In genomic region chr16:80577485-80578280, GRCh38 we compare ENCODE assay signal across 21 cellular contexts. TPM values are rescaled to one million over a fixed set of nuclear protein-coding genes. Genes with fewer than 3 reads are reported as not detected.
DNase-seq lines count a peak whose midpoint lies in the region; ATAC-seq and TF ChIP-seq lines count a peak whose summit lies in the region.
"Had no signal": no experiment of that assay in that cellular context is flagged by ENCODE, and none has a peak within 500 bp of the region (broad histone marks: within the 10 kb centered on the region; RNA-seq: fewer than 3 reads in every experiment).

No MANE protein-coding gene starts in this region.

- H3K4me3 Mint-ChIP-seq in osteocyte (ENCODE audit: unreplicated experiment) = no peak overlapping the region
- H3K4me3 Mint-ChIP-seq: CD4-positive, alpha-beta memory T cell had no signal

- peak overlapping the region; percentile 44 for H2AFZ ChIP-seq in mesenchymal stem cell (ENCODE audit: low read depth, low read length)

- ATAC-seq in HG03460 (IDR thresholded peaks at IDR 0.05; ENCODE audit: unreplicated experiment) (no peak), GM18520 (IDR thresholded peaks at IDR 0.05; ENCODE audit: unreplicated experiment) (no peak), GM19397 (IDR thresholded peaks at IDR 0.05; ENCODE audit: unreplicated experiment) (no peak)
- ATAC-seq: Panc1 had no signal

- no peak overlapping the region for H4K8ac ChIP-seq in mesenchymal stem cell (ENCODE audit: low read length)

- no peaks in the 10 kb centered on the region for H3K27me3 ChIP-seq in mesenchymal stem cell (ENCODE audit: control insufficient read depth in 1 of 2, insufficient read depth in 1 of 2, low read length in 2 of 2)
- H3K27me3 ChIP-seq: BLaER1, SJSA1 had no signal

- no peak overlapping the region for H2BK5ac ChIP-seq in mesenchymal stem cell (ENCODE audit: low read depth, low read length, poor library complexity, severe bottlenecking)

- H3K4me1 Mint-ChIP-seq in osteocyte (ENCODE audit: unreplicated experiment) = no peaks in the 10 kb centered on the region

- H3K27me3 Mint-ChIP-seq in osteocyte (ENCODE audit: unreplicated experiment) = no peaks in the 10 kb centered on the region
- H3K27me3 Mint-ChIP-seq: CD4-positive, alpha-beta memory T cell had no signal

- H3K18ac ChIP-seq in mesenchymal stem cell (ENCODE audit: low read depth in 1 of 2, low read length in 2 of 2) = no peak overlapping the region

- no peaks in the 10 kb centered on the region for H3K36me3 Mint-ChIP-seq in osteocyte (ENCODE audit: unreplicated experiment)
- H3K36me3 Mint-ChIP-seq: CD4-positive, alpha-beta memory T cell had no signal

- H3K9ac ChIP-seq in mesenchymal stem cell (ENCODE audit: low read length) = no peak overlapping the region
- H3K9ac ChIP-seq: BLaER1 had no signal

- WGBS in mesenchymal stem cell = 77% methylated on average over 11 of the region's 11 CpGs

- H3K9me3 Mint-ChIP-seq in osteocyte (ENCODE audit: unreplicated experiment) = peaks cover 8% of the 10 kb centered on the region
- H3K9me3 Mint-ChIP-seq: CD4-positive, alpha-beta memory T cell had no signal

- no peaks in the 10 kb centered on the region for H3K79me1 ChIP-seq in mesenchymal stem cell (replicated peaks; ENCODE audit: low read length, poor library complexity, severe bottlenecking)

- H2BK15ac ChIP-seq in mesenchymal stem cell (ENCODE audit: low read depth, poor library complexity, severe bottlenecking) = no peak overlapping the region

- TF ChIP-seq CTCF in LNCaP clone FGC (IDR thresholded peaks at IDR 0.05; ENCODE audit: control insufficient read depth, extremely low read depth, insufficient read depth) = no peak
- no peak for TF ChIP-seq CTCF in osteocyte (IDR thresholded peaks at IDR 0.05)

- H3K4me1 ChIP-seq in mesenchymal stem cell (ENCODE audit: control insufficient read depth, insufficient read depth, low read depth, low read length) = no peaks in the 10 kb centered on the region
- H3K4me1 ChIP-seq: BLaER1, SJSA1 had no signal

- H2AK5ac ChIP-seq in mesenchymal stem cell (ENCODE audit: low read length, severe bottlenecking) = no peak overlapping the region

- H3K4me3 ChIP-seq in LNCaP clone FGC (ENCODE audit: low read depth, low read length) = no peak overlapping the region
- H3K4me3 ChIP-seq in mesenchymal stem cell (ENCODE audit: insufficient read depth in 1 of 2, low read depth in 1 of 2, low read length in 2 of 2) = no peak overlapping the region
- H3K4me3 ChIP-seq: BLaER1, SJSA1 had no signal

- H3K9me3 ChIP-seq in mesenchymal stem cell (ENCODE audit: control insufficient read depth, low read length) = no peaks in the 10 kb centered on the region
- H3K9me3 ChIP-seq: BLaER1 had no signal

- no peak overlapping the region for H4K91ac ChIP-seq in mesenchymal stem cell (ENCODE audit: low read length)

- H2BK12ac ChIP-seq in mesenchymal stem cell (ENCODE audit: low read length in 2 of 2) = no peak overlapping the region

- H3K23ac ChIP-seq in mesenchymal stem cell (ENCODE audit: low read length in 2 of 2) = no peak overlapping the region

- no peak overlapping the region for H3K27ac ChIP-seq in mesenchymal stem cell (ENCODE audit: low read length, poor library complexity, severe bottlenecking)
- H3K27ac ChIP-seq: BLaER1, SJSA1 had no signal

- H3K4ac ChIP-seq in mesenchymal stem cell (ENCODE audit: low read depth in 1 of 2, low read length in 2 of 2) = no peak overlapping the region

- no peak overlapping the region for H3K27ac Mint-ChIP-seq in osteocyte (ENCODE audit: unreplicated experiment)

- no peak overlapping the region for H3K14ac ChIP-seq in mesenchymal stem cell (ENCODE audit: low read length in 2 of 2)

- H2BK120ac ChIP-seq in mesenchymal stem cell (ENCODE audit: low read depth, low read length) = no peak overlapping the region

- in situ Hi-C loops in G401 (cut with HindIII; ENCODE audit: low sequenced_read_pairs) = no loop called here

- no peaks in the 10 kb centered on the region for H3K36me3 ChIP-seq in mesenchymal stem cell (ENCODE audit: control insufficient read depth in 1 of 2, insufficient read depth in 2 of 2, low read depth in 1 of 2, low read length in 2 of 2)
- H3K36me3 ChIP-seq: BLaER1, SJSA1 had no signal

- H3K4me2 ChIP-seq in mesenchymal stem cell (ENCODE audit: low read length, poor library complexity, severe bottlenecking) = no peak overlapping the region
- H3K4me2 ChIP-seq: BLaER1 had no signal

- peak; percentile 99 for DNase-seq in G401 (ENCODE audit: low spot score)
- DNase-seq in LNCaP clone FGC (ENCODE audit: low read depth) = peak; percentile 4
- DNase-seq in cerebellar nuclear complex (lab: John Stamatoyannopoulos, UW) = peak; percentile 78 to 92
- no peak for DNase-seq in mesenchymal stem cell
- no peak for DNase-seq in osteocyte (ENCODE audit: extremely low spot score, unreplicated experiment)
- DNase-seq: Calu3; CD4-positive, alpha-beta memory T cell; DMS79 treated with DMSO at 0.1 percent for 48 hours; KG1; MV-4-11; NCI-H187; NCI-H2227 treated with DMSO at 0.1 percent for 48 hours; NCI-H526 treated with DMSO at 0.1 percent for 48 hours had no signal

RNA-seq across cellular contexts. Expression of gene DYNLRB2, which starts 36.9 kb away (rescaled TPM):
- total RNA-seq in G401 (2014; rRNA removed; shearing (Covaris generic)) = not detected in 2 replicates
- polyA plus RNA-seq in mesenchymal stem cell (2013, experiment 1 of 2) = not detected
- polyA plus RNA-seq in mesenchymal stem cell (2013, experiment 2 of 2) = not detected
- not detected in 2 replicates for total RNA-seq in osteocyte
- total RNA-seq: A673, Calu3, H1, SJSA1 had no signal
- polyA plus RNA-seq: CD4-positive, alpha-beta memory T cell; H1 had no signal

Comparison
In these comparisons a context has a peak if more than half of its experiments do, and no peak if none do; other contexts are left out.
1. DNase-seq: peak in G401 (single experiment), LNCaP clone FGC (single experiment) and cerebellar nuclear complex (2 of 2); none in mesenchymal stem cell (single experiment) and osteocyte (single experiment).